Comparison of ENCODE assay signal across 8 cellular contexts in genomic region chr3:186540444-186541226, GRCh38. TPM values are rescaled to one million over a fixed set of nuclear protein-coding genes. Genes with fewer than 3 reads are reported as not detected.
A peak's percentile ranks its signal among the peaks of the same experiment; 100 is the strongest.
DNase-seq lines count a peak whose midpoint lies in the region; ATAC-seq, FAIRE-seq and TF ChIP-seq lines count a peak whose summit lies in the region.

No MANE protein-coding gene starts in this region.

- H3K4me1 Mint-ChIP-seq in activated naive CD4-positive, alpha-beta T cell treated with anti-CD3 and anti-CD28 coated beads, Interleukin-2, amount 10 ng/mL, durations not matched to agents 7 days and 5 days: peaks cover 9% of the 10 kb centered on the region

- H3K4me3 ChIP-seq in SK-N-SH (ENCODE audit: low read depth in 2 of 2, low read length in 1 of 2) (peak overlapping the region in 1 of 2 experiments; percentile 31; a peak in 2 of 4 replicates), upper lobe of right lung (no peak overlapping the region)

- no peaks in the 10 kb centered on the region for H4K20me1 ChIP-seq in SK-N-SH (ENCODE audit: insufficient read depth)

- peaks cover 3% of the 10 kb centered on the region for H3K36me3 Mint-ChIP-seq in activated naive CD4-positive, alpha-beta T cell treated with anti-CD3 and anti-CD28 coated beads, Interleukin-2, amount 10 ng/mL, durations not matched to agents 7 days and 5 days

- DNase-seq in DMS79 treated with DMSO at 0.1 percent for 48 hours (lab: John Stamatoyannopoulos, UW) (peak; percentile 54), H54 (ENCODE audit: insufficient read length, low spot score) (peak; percentile 68), NAMALWA (ENCODE audit: low spot score) (peak; percentile 87), SK-N-SH (peak; percentile 49), globus pallidus (ENCODE audit: low spot score) (peak; percentile 71), posterior cingulate gyrus (peak in 9 of 10 donors; percentile 47 to 93 (median 80)), upper lobe of right lung (no peak)
- peak; percentile 89 for DNase-seq in activated naive CD4-positive, alpha-beta T cell treated with anti-CD3 and anti-CD28 coated beads, Interleukin-2, amount 10 ng/mL, durations not matched to agents 7 days and 5 days

- no peak overlapping the region for H2AFZ ChIP-seq in SK-N-SH (ENCODE audit: low read depth)

- POLR2A ChIA-PET in SK-N-SH (lab: Yijun Ruan, JAX): interaction anchor here (0.6 to 1.3 kb wide), 2 partner anchors 281 to 443 kb away, joined by 3 to 7 read pairs; no protein-coding TSS in a partner anchor

- H3K9me2 ChIP-seq in SK-N-SH: no peaks in the 10 kb centered on the region

- peaks cover 3% of the 10 kb centered on the region for H3K27me3 Mint-ChIP-seq in activated naive CD4-positive, alpha-beta T cell treated with anti-CD3 and anti-CD28 coated beads, Interleukin-2, amount 10 ng/mL, durations not matched to agents 7 days and 5 days

- no peak for TF ChIP-seq POLR2A in H54 (IDR thresholded peaks at IDR 0.05; ENCODE audit: low read depth, low read length)

- intact Hi-C loops in posterior cingulate gyrus (cut with DNase I) (loop anchor here (1.0 to 2.0 kb wide), 2 partner anchors 282 to 563 kb away; no protein-coding TSS in a partner anchor), upper lobe of right lung (cut with DNase I) (no loop called here)

- H3K4me3 Mint-ChIP-seq in activated naive CD4-positive, alpha-beta T cell treated with anti-CD3 and anti-CD28 coated beads, Interleukin-2, amount 10 ng/mL, durations not matched to agents 7 days and 5 days: no peak overlapping the region

- ATAC-seq in upper lobe of right lung: peak; percentile 89

- no peaks in the 10 kb centered on the region for H3K79me2 ChIP-seq in SK-N-SH (ENCODE audit: insufficient read depth)

- CTCF ChIA-PET in SK-N-SH (lab: Yijun Ruan, JAX): interaction anchor here (0.5 to 14.3 kb wide), 91 partner anchors 8 to 618 kb away, joined by 3 to 242 read pairs (median 4); partner anchors contain the start of genes DNAJB11 and ETV5
- CTCF ChIA-PET in activated naive CD4-positive, alpha-beta T cell treated with anti-CD3 and anti-CD28 coated beads, Interleukin-2, amount 10 ng/mL, durations not matched to agents 7 days and 5 days (lab: Charles Lee): interaction anchor here (0.5 to 6.2 kb wide), 45 partner anchors 9 to 667 kb away, joined by 3 to 107 read pairs (median 5); partner anchors contain the start of genes DNAJB11 and EIF4A2

- 0 out of 2 replicates have a peak overlapping the region, but pooled peaks have one; percentile 15 for H3K4me2 ChIP-seq in SK-N-SH

- H3K9me3 ChIP-seq in SK-N-SH: no peaks in the 10 kb centered on the region
- H3K9me3 ChIP-seq in upper lobe of right lung: no peaks in the 10 kb centered on the region

- peak; percentile 94 for TF ChIP-seq RAD21 in SK-N-SH (IDR thresholded peaks at IDR 0.05; ENCODE audit: low read length)

- peaks cover 8 to 10% of the 10 kb centered on the region in 2 experiments for H3K36me3 ChIP-seq in SK-N-SH (replicated peaks in 1 of 2; ENCODE audit: control insufficient read depth in 1 of 2, insufficient read depth in 2 of 2, low read length in 1 of 2)
- H3K36me3 ChIP-seq in upper lobe of right lung: peaks cover 16% of the 10 kb centered on the region

- 6% methylated on average over 9 of the region's 9 CpGs for WGBS in SK-N-SH (ENCODE audit: low lambda C conversion rate)

- no peak overlapping the region for H3K27ac Mint-ChIP-seq in activated naive CD4-positive, alpha-beta T cell treated with anti-CD3 and anti-CD28 coated beads, Interleukin-2, amount 10 ng/mL, durations not matched to agents 7 days and 5 days

- H3K4me1 ChIP-seq in SK-N-SH (ENCODE audit: control insufficient read depth in 1 of 2, insufficient read depth in 2 of 2, low read depth in 1 of 2, low read length in 1 of 2) (peaks cover 12 to 20% of the 10 kb centered on the region in 2 experiments), upper lobe of right lung (peaks cover 4% of the 10 kb centered on the region)

- peak; percentile 88 for TF ChIP-seq CTCF in SK-N-SH (IDR thresholded peaks at IDR 0.05)
- TF ChIP-seq CTCF in upper lobe of right lung (IDR thresholded peaks at IDR 0.05): peak; percentile 76

- H3K27ac ChIP-seq in SK-N-SH (ENCODE audit: low read depth in 2 of 2, low read length in 1 of 2): peak overlapping the region in 1 of 2 experiments; percentile 85; a peak in 2 of 4 replicates
- no peak overlapping the region for H3K27ac ChIP-seq in upper lobe of right lung

- H3F3A ChIP-seq in SK-N-SH (replicated peaks; ENCODE audit: insufficient read depth): peaks cover 21% of the 10 kb centered on the region

- H3K27me3 ChIP-seq in SK-N-SH (ENCODE audit: insufficient read depth) (no peaks in the 10 kb centered on the region), upper lobe of right lung (no peaks in the 10 kb centered on the region)

- peak; percentile 100 for FAIRE-seq in H54 (lab: Jason Lieb, UNC)

- no peak for TF ChIP-seq EP300 in SK-N-SH (IDR thresholded peaks at IDR 0.05; ENCODE audit: borderline replicate concordance in 1 of 2, low read depth in 1 of 2, low read length in 1 of 2)

- no peak overlapping the region for H3K9ac ChIP-seq in SK-N-SH

- no peaks in the 10 kb centered on the region for H3K9me3 Mint-ChIP-seq in activated naive CD4-positive, alpha-beta T cell treated with anti-CD3 and anti-CD28 coated beads, Interleukin-2, amount 10 ng/mL, durations not matched to agents 7 days and 5 days

TF ChIP-seq in SK-N-SH, 30 proteins besides CTCF, POLR2A, EP300 and RAD21:
- TF ChIP-seq, protein P1, sequence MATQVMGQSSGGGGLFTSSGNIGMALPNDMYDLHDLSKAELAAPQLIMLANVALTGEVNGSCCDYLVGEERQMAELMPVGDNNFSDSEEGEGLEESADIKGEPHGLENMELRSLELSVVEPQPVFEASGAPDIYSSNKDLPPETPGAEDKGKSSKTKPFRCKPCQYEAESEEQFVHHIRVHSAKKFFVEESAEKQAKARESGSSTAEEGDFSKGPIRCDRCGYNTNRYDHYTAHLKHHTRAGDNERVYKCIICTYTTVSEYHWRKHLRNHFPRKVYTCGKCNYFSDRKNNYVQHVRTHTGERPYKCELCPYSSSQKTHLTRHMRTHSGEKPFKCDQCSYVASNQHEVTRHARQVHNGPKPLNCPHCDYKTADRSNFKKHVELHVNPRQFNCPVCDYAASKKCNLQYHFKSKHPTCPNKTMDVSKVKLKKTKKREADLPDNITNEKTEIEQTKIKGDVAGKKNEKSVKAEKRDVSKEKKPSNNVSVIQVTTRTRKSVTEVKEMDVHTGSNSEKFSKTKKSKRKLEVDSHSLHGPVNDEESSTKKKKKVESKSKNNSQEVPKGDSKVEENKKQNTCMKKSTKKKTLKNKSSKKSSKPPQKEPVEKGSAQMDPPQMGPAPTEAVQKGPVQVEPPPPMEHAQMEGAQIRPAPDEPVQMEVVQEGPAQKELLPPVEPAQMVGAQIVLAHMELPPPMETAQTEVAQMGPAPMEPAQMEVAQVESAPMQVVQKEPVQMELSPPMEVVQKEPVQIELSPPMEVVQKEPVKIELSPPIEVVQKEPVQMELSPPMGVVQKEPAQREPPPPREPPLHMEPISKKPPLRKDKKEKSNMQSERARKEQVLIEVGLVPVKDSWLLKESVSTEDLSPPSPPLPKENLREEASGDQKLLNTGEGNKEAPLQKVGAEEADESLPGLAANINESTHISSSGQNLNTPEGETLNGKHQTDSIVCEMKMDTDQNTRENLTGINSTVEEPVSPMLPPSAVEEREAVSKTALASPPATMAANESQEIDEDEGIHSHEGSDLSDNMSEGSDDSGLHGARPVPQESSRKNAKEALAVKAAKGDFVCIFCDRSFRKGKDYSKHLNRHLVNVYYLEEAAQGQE (IDR thresholded peaks at IDR 0.05; ENCODE audit: low read depth, low read length): no peak
- TF ChIP-seq PBX3 (IDR thresholded peaks at IDR 0.05) (no peak), FOXJ3 (CRISPR knock-in tag; IDR thresholded peaks at IDR 0.05) (no peak), RFX5 (IDR thresholded peaks at IDR 0.05; ENCODE audit: low read length) (no peak), YY1 (IDR thresholded peaks at IDR 0.05; ENCODE audit: low read depth) (no peak), TEAD4 (IDR thresholded peaks at IDR 0.05; ENCODE audit: borderline replicate concordance, insufficient read depth) (no peak), JUND (IDR thresholded peaks at IDR 0.05) (0 out of 2 replicates have a peak, but pooled peaks have one; percentile 4), SMC3 (IDR thresholded peaks at IDR 0.05; ENCODE audit: low read depth, low read length) (peak; percentile 77), MEF2A (IDR thresholded peaks at IDR 0.05; ENCODE audit: borderline replicate concordance, low read depth) (no peak), FOXM1 (IDR thresholded peaks at IDR 0.05; ENCODE audit: low read depth) (no peak), FOSL2 (IDR thresholded peaks at IDR 0.05; ENCODE audit: borderline replicate concordance, low read depth) (peak; percentile 34), POLR2AphosphoS5 (IDR thresholded peaks at IDR 0.05; ENCODE audit: low read depth, low read length) (no peak), CHD2 (IDR thresholded peaks at IDR 0.05; ENCODE audit: low read length, partially characterized antibody) (no peak)

RNA-seq across cellular contexts. Expression of gene CRYGS, which starts 3.5 kb away (rescaled TPM):
- 2.1 and 2.3 TPM in 2 replicates for polyA plus RNA-seq in SK-N-SH (2012; rRNA removed)
- 0.09 and 0.22 TPM in 2 replicates for polyA plus RNA-seq in SK-N-SH (2012; cell fraction: cytosol; rRNA removed)
- polyA plus RNA-seq in SK-N-SH (2012; cell fraction: nucleus; rRNA removed): 19.3 and 20.1 TPM in 2 replicates
- total RNA-seq in upper lobe of right lung: 3.8 TPM

RNA-seq across cellular contexts. Expression of gene TBCCD1, which starts 26.5 kb away (rescaled TPM):
- polyA plus RNA-seq in SK-N-SH (2012; rRNA removed): 6.5 and 9.1 TPM in 2 replicates
- polyA plus RNA-seq in SK-N-SH (2012; cell fraction: cytosol; rRNA removed): 6.5 and 7.9 TPM in 2 replicates
- 6.2 and 12.6 TPM in 2 replicates for polyA plus RNA-seq in SK-N-SH (2012; cell fraction: nucleus; rRNA removed)
- 11.3 TPM for total RNA-seq in upper lobe of right lung

RNA-seq across cellular contexts. Expression of gene DNAJB11, which starts 29.9 kb away (rescaled TPM):
- polyA plus RNA-seq in SK-N-SH (2012; rRNA removed): 33.3 and 36.0 TPM in 2 replicates
- polyA plus RNA-seq in SK-N-SH (2012; cell fraction: cytosol; rRNA removed): 41.9 and 50.6 TPM in 2 replicates
- polyA plus RNA-seq in SK-N-SH (2012; cell fraction: nucleus; rRNA removed): 19.1 and 30.3 TPM in 2 replicates
- 43.8 TPM for total RNA-seq in upper lobe of right lung
